ENCODE assay signal across 8 cellular contexts in the genomic region with DNA sequence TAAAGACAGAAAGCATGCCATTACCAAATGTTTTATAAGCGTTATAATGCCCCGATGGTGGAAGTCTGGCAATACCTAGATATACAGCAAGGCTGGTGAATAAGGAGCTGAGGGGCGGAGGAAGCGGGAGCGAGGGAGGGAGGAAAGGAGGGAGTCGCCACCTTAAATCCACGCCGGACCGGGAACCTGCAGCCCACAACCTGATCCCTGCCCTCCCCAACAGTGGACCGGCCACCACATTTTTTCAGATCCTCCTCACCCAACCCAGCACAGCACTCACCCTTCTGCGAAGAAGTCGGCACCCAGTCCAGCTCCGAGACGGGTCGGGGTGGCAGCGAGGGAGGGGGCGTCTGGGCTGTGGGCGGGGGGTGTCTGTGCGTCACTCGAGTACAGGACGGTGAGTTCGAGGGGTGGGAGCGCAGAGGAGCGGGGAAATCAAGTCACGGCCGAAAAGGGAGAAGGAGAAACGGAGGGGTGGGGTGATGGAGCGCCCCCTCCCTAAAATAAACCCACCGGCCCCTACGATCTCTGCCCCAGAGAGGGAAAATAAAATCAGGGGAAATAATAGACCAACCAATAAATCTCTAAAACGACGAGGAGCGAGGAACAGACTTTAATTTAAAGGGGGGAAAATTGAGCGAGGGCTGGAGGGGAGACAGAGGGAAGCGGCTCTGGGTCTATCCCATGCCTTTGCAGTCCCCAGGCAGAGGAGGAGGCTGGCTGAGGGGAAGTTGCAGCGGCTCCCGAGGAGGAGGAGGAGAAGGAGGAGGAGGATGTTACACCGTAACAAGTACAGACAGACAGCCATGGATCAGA.
DNase-seq lines count a peak whose midpoint lies in the region; ATAC-seq and TF ChIP-seq lines count a peak whose summit lies in the region.

No MANE protein-coding gene starts in this region.

- H3K4me3 ChIP-seq in epithelial cell of esophagus (ENCODE audit: low read length), result peak overlapping the region; percentile 77

- ATAC-seq in stimulated activated effector memory CD8-positive, alpha-beta T cell treated with anti-CD3 and anti-CD28 coated beads, Interleukin-12 subunit alpha, Interleukin-12 subunit beta, amount 100 ng/mL, for 72 hours, result no peak
- no peak for ATAC-seq in HG02759 (IDR thresholded peaks at IDR 0.05; ENCODE audit: unreplicated experiment)

- no peaks in the 10 kb centered on the region for H3K9me3 Mint-ChIP-seq in mesothelial cell of epicardium
- no peaks in the 10 kb centered on the region for H3K9me3 Mint-ChIP-seq in stimulated activated effector memory CD8-positive, alpha-beta T cell treated with anti-CD3 and anti-CD28 coated beads, Interleukin-12 subunit alpha, Interleukin-12 subunit beta, amount 100 ng/mL, for 72 hours

- TF ChIP-seq CTCF in epithelial cell of esophagus (IDR thresholded peaks at IDR 0.05; ENCODE audit: insufficient read depth, low read depth, low read length, missing control alignments) (no peak), mesothelial cell of epicardium (IDR thresholded peaks at IDR 0.05; ENCODE audit: unreplicated experiment) (no peak)

- DNase-seq in Daoy (ENCODE audit: low read depth) (peak; percentile 51), NAMALWA (ENCODE audit: low spot score) (peak; percentile 59), activated T-cell treated with anti-CD3 and anti-CD28 coated beads for 4 hours (peak; percentile 41), epithelial cell of esophagus (ENCODE audit: low read depth) (peak; percentile 70), mesothelial cell of epicardium (ENCODE audit: low spot score in 2 of 2, unreplicated experiment in 2 of 2) (peak in 1 of 2 experiments; percentile 71), NCI-H526 treated with DMSO at 0.1 percent for 48 hours (lab: John Stamatoyannopoulos, UW) (no peak)
- peak in 1 of 2 donors; percentile 62 for DNase-seq in stimulated activated effector memory CD8-positive, alpha-beta T cell treated with anti-CD3 and anti-CD28 coated beads, Interleukin-12 subunit alpha, Interleukin-12 subunit beta, amount 100 ng/mL, for 72 hours (ENCODE audit: low spot score in 2 of 2)

- H3K27me3 Mint-ChIP-seq in mesothelial cell of epicardium (ENCODE audit: low read depth), result no peaks in the 10 kb centered on the region

- H3K4me3 Mint-ChIP-seq in mesothelial cell of epicardium, result peak overlapping the region; percentile 95
- peak overlapping the region; percentile 95 for H3K4me3 Mint-ChIP-seq in stimulated activated effector memory CD8-positive, alpha-beta T cell treated with anti-CD3 and anti-CD28 coated beads, Interleukin-12 subunit alpha, Interleukin-12 subunit beta, amount 100 ng/mL, for 72 hours

- peaks cover 29% of the 10 kb centered on the region for H3K4me1 Mint-ChIP-seq in mesothelial cell of epicardium
- peaks cover 20% of the 10 kb centered on the region for H3K4me1 Mint-ChIP-seq in stimulated activated effector memory CD8-positive, alpha-beta T cell treated with anti-CD3 and anti-CD28 coated beads, Interleukin-12 subunit alpha, Interleukin-12 subunit beta, amount 100 ng/mL, for 72 hours

- no peaks in the 10 kb centered on the region for H3K36me3 Mint-ChIP-seq in mesothelial cell of epicardium
- peaks cover 14% of the 10 kb centered on the region for H3K36me3 Mint-ChIP-seq in stimulated activated effector memory CD8-positive, alpha-beta T cell treated with anti-CD3 and anti-CD28 coated beads, Interleukin-12 subunit alpha, Interleukin-12 subunit beta, amount 100 ng/mL, for 72 hours

- peak overlapping the region; percentile 99 for H3K27ac Mint-ChIP-seq in mesothelial cell of epicardium
- peak overlapping the region; percentile 95 for H3K27ac Mint-ChIP-seq in stimulated activated effector memory CD8-positive, alpha-beta T cell treated with anti-CD3 and anti-CD28 coated beads, Interleukin-12 subunit alpha, Interleukin-12 subunit beta, amount 100 ng/mL, for 72 hours
